Comparison of ENCODE assay signal across 8 cellular contexts in genomic region chr2:138500592-138501426, GRCh38. TPM values are rescaled to one million over a fixed set of nuclear protein-coding genes. Genes with fewer than 3 reads are reported as not detected.
DNase-seq lines count a peak whose midpoint lies in the region; ATAC-seq and TF ChIP-seq lines count a peak whose summit lies in the region.

No MANE protein-coding gene starts in this region.

- peak overlapping the region; percentile 92 for H3K27ac Mint-ChIP-seq in Caco-2 (ENCODE audit: unreplicated experiment)

- peaks cover 15% of the 10 kb centered on the region for H3K4me1 Mint-ChIP-seq in Caco-2 (ENCODE audit: low read depth, unreplicated experiment)

- H3K4me3 ChIP-seq in Caco-2 (ENCODE audit: low read depth, low read length): peak overlapping the region; percentile 69
- peak overlapping the region; percentile 87 for H3K4me3 ChIP-seq in colonic mucosa

- H3K9me3 ChIP-seq in Caco-2 (no peaks in the 10 kb centered on the region), colonic mucosa (no peaks in the 10 kb centered on the region)

- BruUV-seq in Caco-2 (replicated peaks; lab: Mats Ljungman, UMichigan): TSS peak; percentile 48

- peak overlapping the region; percentile 88 for H3K4me3 Mint-ChIP-seq in Caco-2 (ENCODE audit: unreplicated experiment)

- H3K36me3 ChIP-seq in Caco-2 (ENCODE audit: control insufficient read depth, insufficient read depth, low read length) (no peaks in the 10 kb centered on the region), colonic mucosa (no peaks in the 10 kb centered on the region)

- H3K4me1 ChIP-seq in Caco-2: peaks cover 35% of the 10 kb centered on the region
- H3K4me1 ChIP-seq in colonic mucosa: peaks cover 6% of the 10 kb centered on the region

- H3K27me3 Mint-ChIP-seq in Caco-2 (ENCODE audit: insufficient read depth, unreplicated experiment): no peaks in the 10 kb centered on the region

- CTCF ChIA-PET in Caco-2 (lab: Charles Lee): interaction anchor here (0.6 to 1.2 kb wide), 6 partner anchors 9 to 329 kb away, joined by 3 to 5 read pairs (median 4); no protein-coding TSS in a partner anchor

- H3K27me3 ChIP-seq in Caco-2 (replicated peaks; ENCODE audit: control insufficient read depth, insufficient read depth, low read length): no peaks in the 10 kb centered on the region
- no peaks in the 10 kb centered on the region for H3K27me3 ChIP-seq in colonic mucosa

- H3K27ac ChIP-seq in colonic mucosa: peak overlapping the region; percentile 91

- peaks cover 15% of the 10 kb centered on the region for H3K36me3 Mint-ChIP-seq in Caco-2 (ENCODE audit: insufficient read depth, unreplicated experiment)

- TF ChIP-seq CTCF in Caco-2 (IDR thresholded peaks at IDR 0.05; ENCODE audit: insufficient read depth in 1 of 2, low read depth in 1 of 2, low read length in 1 of 2, severe bottlenecking in 1 of 2, unreplicated experiment in 1 of 2) (no peak), colonic mucosa (IDR thresholded peaks at IDR 0.05) (no peak)

- H3K9ac ChIP-seq in colonic mucosa (ENCODE audit: low read depth in 2 of 2, low read length in 2 of 2): peak overlapping the region; percentile 75 to 89

- DNase-seq in Caco-2 (peak in 1 of 2 experiments; percentile 45), NCI-H2171 (lab: John Stamatoyannopoulos, UW) (peak; percentile 9), colonic mucosa (no peak), mucosa of gallbladder (ENCODE audit: low spot score) (peak; percentile 13), midbrain (lab: John Stamatoyannopoulos, UW) (no peak), NCI-H2107 treated with DMSO at 0.1 percent for 48 hours (lab: John Stamatoyannopoulos, UW; ENCODE audit: unreplicated experiment) (no peak), KG1 (lab: John Stamatoyannopoulos, UW) (no peak)

- H3K9me3 Mint-ChIP-seq in Caco-2 (ENCODE audit: unreplicated experiment): no peaks in the 10 kb centered on the region

- POLR2A ChIA-PET in Caco-2 (lab: Charles Lee): interaction anchor here (0.5 to 1.2 kb wide), 5 partner anchors 9 to 66 kb away, joined by 3 to 9 read pairs (median 3); no protein-coding TSS in a partner anchor

- peak; percentile 5 for ATAC-seq in GM21526 (IDR thresholded peaks at IDR 0.05; ENCODE audit: low FRiP score, unreplicated experiment)

- intact Hi-C loops in Caco-2 (cut with micrococcal nuclease; ENCODE audit: unreplicated experiment) (loop anchor here (1.0 to 10.0 kb wide), 4 partner anchors 10 to 539 kb away; partner anchors contain the start of gene HNMT), colonic mucosa (cut with DNase I) (no loop called here)

RNA-seq across cellular contexts. Expression of gene SPOPL, which starts 0.8 kb away (rescaled TPM):
- total RNA-seq in Caco-2 (2022) (31.6 and 32.9 TPM in 2 replicates), colonic mucosa (10 to 100 TPM; 23.5 to 38.0 TPM), mucosa of gallbladder (29.2 TPM)

Comparison
In these comparisons a context has a peak if more than half of its experiments do, and no peak if none do; other contexts are left out.
1. DNase-seq: peak in NCI-H2171 (single experiment) and mucosa of gallbladder (single experiment); none in colonic mucosa (single experiment), midbrain (single experiment), NCI-H2107 treated with DMSO at 0.1 percent for 48 hours (single experiment) and KG1 (single experiment).